In genomic region chr14:97277711-97278110, GRCh38 we compare ENCODE assay signal across 17 cellular contexts.
DNase-seq lines count a peak whose midpoint lies in the region; ATAC-seq, FAIRE-seq and TF ChIP-seq lines count a peak whose summit lies in the region.
"Had no signal": no experiment of that assay in that cellular context is flagged by ENCODE, and none has a peak within 500 bp of the region (broad histone marks: within the 10 kb centered on the region; RNA-seq: fewer than 3 reads in every experiment).

No MANE protein-coding gene starts in this region.

- no peak for TF ChIP-seq EP300 in SK-N-SH (IDR thresholded peaks at IDR 0.05; ENCODE audit: borderline replicate concordance in 1 of 2, low read depth in 1 of 2, low read length in 1 of 2)
- no peak for TF ChIP-seq EP300 in H1 (IDR thresholded peaks at IDR 0.05; ENCODE audit: borderline replicate concordance in 1 of 2, low read depth in 2 of 2, low read length in 2 of 2)
- no peak for TF ChIP-seq EP300 in gastroesophageal sphincter (IDR thresholded peaks at IDR 0.05)

- H2BK5ac ChIP-seq in H1 (ENCODE audit: low read depth, low read length) (no peak overlapping the region), mesendoderm (ENCODE audit: low read length) (no peak overlapping the region)

- H2BK120ac ChIP-seq in H1 (replicated peaks; ENCODE audit: low read depth, low read length) (no peak overlapping the region), mesendoderm (ENCODE audit: low read depth, low read length) (no peak overlapping the region)

- TF ChIP-seq POLR2A in H1 (IDR thresholded peaks at IDR 0.05; ENCODE audit: control extremely low read depth in 1 of 2, low read depth in 2 of 2, low read length in 2 of 2), result no peak
- no peak for TF ChIP-seq POLR2A in gastroesophageal sphincter (IDR thresholded peaks at IDR 0.05)

- H2AFZ ChIP-seq in SK-N-SH (ENCODE audit: low read depth), result no peak overlapping the region
- peak overlapping the region; percentile 57; the same call in 1 of the 2 replicates for H2AFZ ChIP-seq in H1 (ENCODE audit: low read length)

- H3K4me3 ChIP-seq in SK-N-SH (ENCODE audit: low read depth in 2 of 2, low read length in 1 of 2) (no peak overlapping the region), H1 (ENCODE audit: extremely low read depth in 1 of 4, insufficient read depth in 2 of 4, low read depth in 3 of 4, low read length in 4 of 4) (no peak overlapping the region), mesendoderm (ENCODE audit: low read length) (no peak overlapping the region), coronary artery (no peak overlapping the region), gastroesophageal sphincter (no peak overlapping the region)

- ATAC-seq in SK-N-SH treated with all-trans-retinoic acid at 6 μM for 48 hours (no peak), HG03280 (IDR thresholded peaks at IDR 0.05; ENCODE audit: unreplicated experiment) (no peak), gastroesophageal sphincter (no peak)
- ATAC-seq: HCT116, Panc1 had no signal

- H3K79me2 ChIP-seq in SK-N-SH (ENCODE audit: insufficient read depth), result no peaks in the 10 kb centered on the region
- no peaks in the 10 kb centered on the region for H3K79me2 ChIP-seq in H1 (ENCODE audit: control insufficient read depth in 1 of 2, insufficient read depth in 2 of 2, low read length in 2 of 2)
- H3K79me2 ChIP-seq in mesendoderm (ENCODE audit: control insufficient read depth, insufficient read depth, low read length), result no peaks in the 10 kb centered on the region

- TF ChIP-seq RAD21 in SK-N-SH (IDR thresholded peaks at IDR 0.05; ENCODE audit: low read length) (no peak), H1 (IDR thresholded peaks at IDR 0.05 in 1 of 2, conservative IDR thresholded peaks at IDR 0.05 in 1 of 2; ENCODE audit: low read depth in 2 of 2, low read length in 2 of 2) (no peak)

- H3K4me2 ChIP-seq in SK-N-SH (peak overlapping the region; percentile 37; the same call in 1 of the 2 replicates), H1 (ENCODE audit: insufficient read depth in 1 of 2, low read depth in 2 of 2, low read length in 2 of 2) (no peak overlapping the region), mesendoderm (ENCODE audit: low read length) (no peak overlapping the region)

- H3K23ac ChIP-seq in H1 (ENCODE audit: insufficient read length) (no peak overlapping the region), mesendoderm (ENCODE audit: low read length) (no peak overlapping the region)

- no peak overlapping the region for H3K27ac ChIP-seq in SK-N-SH (ENCODE audit: low read depth in 2 of 2, low read length in 1 of 2)
- no peak overlapping the region for H3K27ac ChIP-seq in H1 (ENCODE audit: low read depth, low read length)
- H3K27ac ChIP-seq in mesendoderm (ENCODE audit: low read depth, low read length), result no peak overlapping the region
- H3K27ac ChIP-seq in coronary artery, result no peak overlapping the region
- H3K27ac ChIP-seq in gastroesophageal sphincter, result no peak overlapping the region
- H3K27ac ChIP-seq: C4-2B had no signal

- DNase-seq in SK-N-SH (no peak), H1 (ENCODE audit: low read depth in 1 of 2, low spot score in 2 of 2) (peak in 1 of 2 experiments; percentile 60), mesendoderm (peak; percentile 71), coronary artery (ENCODE audit: low spot score) (no peak), amygdala (lab: John Stamatoyannopoulos, UW) (no peak)
- DNase-seq: NCI-H1436, NCI-H2029 treated with DMSO at 0.1 percent for 48 hours, NCI-H510A treated with DMSO at 0.1 percent for 48 hours, SHP77 had no signal

- H3K23me2 ChIP-seq in H1 (ENCODE audit: low read depth, low read length), result no peaks in the 10 kb centered on the region

- no peak overlapping the region for H2BK20ac ChIP-seq in H1 (ENCODE audit: low read length)

- CTCF ChIA-PET in SK-N-SH (lab: Yijun Ruan, JAX) (no interaction called here), H1 (lab: Charles Lee; ENCODE audit: partially characterized antibody) (no interaction called here)

- POLR2A ChIA-PET in SK-N-SH (lab: Yijun Ruan, JAX), result no interaction called here
- POLR2A ChIA-PET in H1 (lab: Charles Lee; ENCODE audit: partially characterized antibody), result no interaction called here

- no peak overlapping the region for H2BK15ac ChIP-seq in H1 (ENCODE audit: low read length)
- H2BK15ac ChIP-seq in mesendoderm (replicated peaks; ENCODE audit: low read depth), result no peak overlapping the region

- FAIRE-seq in H1 (lab: Jason Lieb, UNC), result peak; percentile 72
- FAIRE-seq: G401.6, GM12891 had no signal

- H3K14ac ChIP-seq in H1 (ENCODE audit: insufficient read length), result no peak overlapping the region

- H3F3A ChIP-seq in SK-N-SH (replicated peaks; ENCODE audit: insufficient read depth), result no peaks in the 10 kb centered on the region

- no peaks in the 10 kb centered on the region for H3K4me1 ChIP-seq in SK-N-SH (ENCODE audit: control insufficient read depth in 1 of 2, insufficient read depth in 2 of 2, low read depth in 1 of 2, low read length in 1 of 2)
- H3K4me1 ChIP-seq in H1 (replicated peaks in 1 of 4; ENCODE audit: control insufficient read depth in 3 of 4, insufficient read depth in 4 of 4, low read length in 3 of 4), result peaks cover 0 to 7% (median 5%) of the 10 kb centered on the region in 4 experiments; a peak in 5 of 7 replicates
- no peaks in the 10 kb centered on the region for H3K4me1 ChIP-seq in mesendoderm (ENCODE audit: control insufficient read depth, low read depth, low read length)
- no peaks in the 10 kb centered on the region for H3K4me1 ChIP-seq in gastroesophageal sphincter

- no peak overlapping the region for H4K8ac ChIP-seq in H1 (ENCODE audit: extremely low read depth, insufficient read depth, low read length)
- H4K8ac ChIP-seq in mesendoderm (ENCODE audit: low read depth, low read length), result no peak overlapping the region

- H4K5ac ChIP-seq in H1 (ENCODE audit: insufficient read length, low read depth, low read length) (no peak overlapping the region), mesendoderm (ENCODE audit: low read length) (no peak overlapping the region)

- H2AK5ac ChIP-seq in H1 (ENCODE audit: low read depth, low read length) (no peak overlapping the region), mesendoderm (ENCODE audit: low read length) (no peak overlapping the region)

- H4K20me1 ChIP-seq in SK-N-SH (ENCODE audit: insufficient read depth) (no peaks in the 10 kb centered on the region), H1 (replicated peaks in 1 of 2; ENCODE audit: control insufficient read depth in 1 of 2, insufficient read depth in 2 of 2, low read length in 2 of 2) (no peaks in the 10 kb centered on the region)

- H3K79me1 ChIP-seq in H1 (ENCODE audit: low read depth, low read length), result no peaks in the 10 kb centered on the region
- H3K79me1 ChIP-seq in mesendoderm (ENCODE audit: low read length), result no peaks in the 10 kb centered on the region

- H3K18ac ChIP-seq in H1 (ENCODE audit: extremely low read depth, low read length), result no peak overlapping the region
- H3K18ac ChIP-seq in mesendoderm (ENCODE audit: low read length), result no peak overlapping the region

- no peaks in the 10 kb centered on the region for H3K9me2 ChIP-seq in SK-N-SH

- H3K27me3 ChIP-seq in SK-N-SH (ENCODE audit: insufficient read depth) (no peaks in the 10 kb centered on the region), H1 (replicated peaks in 1 of 4; ENCODE audit: control insufficient read depth in 3 of 4, extremely low read depth in 1 of 4, insufficient read depth in 3 of 4, low read length in 3 of 4) (no peaks in the 10 kb centered on the region), mesendoderm (ENCODE audit: insufficient read depth, low read length, poor library complexity) (no peaks in the 10 kb centered on the region), gastroesophageal sphincter (peaks cover 17% of the 10 kb centered on the region)

- H3K56ac ChIP-seq in H1 (replicated peaks; ENCODE audit: insufficient read length, low read depth, low read length) (no peak overlapping the region), mesendoderm (ENCODE audit: low read length) (no peak overlapping the region)

- H3K9ac ChIP-seq in SK-N-SH (no peak overlapping the region), H1 (replicated peaks in 1 of 4; ENCODE audit: extremely low read depth in 1 of 4, low read depth in 3 of 4, low read length in 3 of 4) (no peak overlapping the region), mesendoderm (ENCODE audit: low read length) (no peak overlapping the region)

- H4K91ac ChIP-seq in H1 (replicated peaks; ENCODE audit: insufficient read length, low read length), result no peak overlapping the region

- WGBS in SK-N-SH (ENCODE audit: low lambda C conversion rate), result 3% methylated on average over 9 of the region's 9 CpGs
- 64% methylated on average over 9 of the region's 9 CpGs; no CpG with 5 or more reads in 1 of the 2 experiments for WGBS in H1 (ENCODE audit: extremely low coverage in 1 of 2, insufficient coverage in 1 of 2, insufficient read length in 1 of 2, insufficient replicate concordance in 2 of 2, low coverage in 1 of 2, low lambda C conversion rate in 2 of 2, missing lambda C conversion rate in 1 of 2), 2 experiments
- no CpG with 5 or more reads among the region's 9 CpGs for WGBS in mesendoderm (ENCODE audit: extremely low coverage, insufficient coverage, low lambda C conversion rate)
- 24 to 30% methylated on average over 3 to 8 of the region's 9 CpGs for WGBS in gastroesophageal sphincter (ENCODE audit: low coverage in 1 of 2), 2 donors

- H3K9me3 ChIP-seq in SK-N-SH, result no peaks in the 10 kb centered on the region
- no peaks in the 10 kb centered on the region for H3K9me3 ChIP-seq in H1 (ENCODE audit: insufficient read depth in 2 of 2, low read depth in 1 of 2, low read length in 1 of 2)
- no peaks in the 10 kb centered on the region for H3K9me3 ChIP-seq in gastroesophageal sphincter

- no peak overlapping the region for H3K4ac ChIP-seq in H1 (replicated peaks; ENCODE audit: insufficient read length, low read depth, low read length)
- no peak overlapping the region for H3K4ac ChIP-seq in mesendoderm (ENCODE audit: low read depth, low read length)

- H2BK12ac ChIP-seq in H1 (ENCODE audit: low read depth, low read length), result no peak overlapping the region

- no peaks in the 10 kb centered on the region for H3K36me3 ChIP-seq in SK-N-SH (replicated peaks in 1 of 2; ENCODE audit: control insufficient read depth in 1 of 2, insufficient read depth in 2 of 2, low read length in 1 of 2)
- H3K36me3 ChIP-seq in H1 (ENCODE audit: control insufficient read depth in 2 of 4, insufficient read depth in 4 of 4, low read length in 3 of 4), result no peaks in the 10 kb centered on the region
- no peaks in the 10 kb centered on the region for H3K36me3 ChIP-seq in mesendoderm (ENCODE audit: control insufficient read depth, insufficient read depth, low read length)
- H3K36me3 ChIP-seq in gastroesophageal sphincter, result no peaks in the 10 kb centered on the region

- TF ChIP-seq CTCF in SK-N-SH (IDR thresholded peaks at IDR 0.05) (no peak), H1 (IDR thresholded peaks at IDR 0.05; ENCODE audit: control extremely low read depth in 1 of 3, insufficient read depth in 1 of 3, low read depth in 1 of 3, low read length in 3 of 3) (no peak), coronary artery (IDR thresholded peaks at IDR 0.05) (no peak), gastroesophageal sphincter (IDR thresholded peaks at IDR 0.05) (no peak)

TF ChIP-seq in SK-N-SH treated with all-trans-retinoic acid at 6 μM for 48 hours, 23 proteins besides CTCF, POLR2A, EP300 and RAD21 (continues in another document):
- TF ChIP-seq ARNTL (CRISPR knock-in tag; IDR thresholded peaks at IDR 0.05; ENCODE audit: borderline replicate concordance, low read depth), result no peak

TF ChIP-seq in H1, 55 proteins besides CTCF, POLR2A, EP300 and RAD21 (continues in another document):
- TF ChIP-seq JUN (IDR thresholded peaks at IDR 0.05; ENCODE audit: low read depth, low read length) (no peak), SP4 (IDR thresholded peaks at IDR 0.05; ENCODE audit: low read length) (no peak)
